27 cellular contexts compared by ENCODE assay signal in the genomic region with DNA sequence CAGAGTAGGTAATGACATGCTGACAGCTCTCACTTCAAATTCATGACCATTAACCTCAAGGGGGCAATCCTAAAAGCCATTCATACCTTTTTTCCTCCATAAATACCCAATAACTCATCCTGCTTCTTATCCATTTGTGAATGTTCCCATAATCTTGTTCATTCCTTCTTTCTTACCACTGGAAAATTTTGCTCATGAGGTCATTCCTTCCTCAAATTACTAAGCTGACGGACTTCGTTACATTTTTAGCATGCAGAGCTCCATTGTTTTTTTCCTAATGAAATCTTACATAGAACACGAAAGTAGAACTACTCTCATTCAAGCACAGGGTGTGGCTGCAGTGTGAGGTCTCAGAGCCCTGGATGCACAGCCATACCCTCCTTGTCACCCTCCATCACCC.
"Had no signal": no experiment of that assay in that cellular context is flagged by ENCODE, and none has a peak within 500 bp of the region (broad histone marks: within the 10 kb centered on the region; RNA-seq: fewer than 3 reads in every experiment).

No MANE protein-coding gene starts in this region.

- H3K4me1 Mint-ChIP-seq: memory B cell; naive thymus-derived CD4-positive, alpha-beta T cell; stimulated activated memory B cell treated with anti-CD40 and anti-IgM and Interleukin-4, amounts not matched to agents 10 μg/mL and 1 μg/mL and 100 μg/mL, for 72 hours had no signal

- H3K27ac Mint-ChIP-seq: dendritic cell treated with granulocyte-macrophage colony-stimulating factor and Interleukin-4, amounts not matched to agents 40 ng/mL and 50 ng/mL, for 4 days; endodermal cell; memory B cell; naive thymus-derived CD4-positive, alpha-beta T cell; nephron; progenitor cell of endocrine pancreas; stimulated activated memory B cell treated with anti-CD40 and anti-IgM and Interleukin-4, amounts not matched to agents 10 μg/mL and 1 μg/mL and 100 μg/mL, for 72 hours; type B pancreatic cell had no signal

- H3K4me3 ChIP-seq: colonic mucosa, esophagus muscularis mucosa, gastrocnemius medialis, heart left ventricle, hepatocyte, lung, pancreas, right lobe of liver, testis, tibial artery had no signal

- DNase-seq: colonic mucosa; effector CD8-positive, alpha-beta T cell; endodermal cell; foreskin fibroblast; gastrocnemius medialis; heart left ventricle; kidney; naive thymus-derived CD4-positive, alpha-beta T cell; occipital lobe; pancreas; right lobe of liver; stimulated activated CD4-positive, alpha-beta T cell treated with anti-CD3 and anti-CD28 coated beads, Interleukin-4, amount 100 ng/mL, for 4 hours; stimulated activated naive CD8-positive, alpha-beta T cell treated with anti-CD3 and anti-CD28 coated beads, Interleukin-15, Interleukin-2, amounts not matched to agents 100 U/mL and 50 U/mL, for 24 hours; substantia nigra; testis; tibial artery had no signal

- H3K4me3 Mint-ChIP-seq: central memory CD8-positive, alpha-beta T cell; dendritic cell treated with granulocyte-macrophage colony-stimulating factor and Interleukin-4, amounts not matched to agents 40 ng/mL and 50 ng/mL, for 4 days; endodermal cell; memory B cell; naive thymus-derived CD4-positive, alpha-beta T cell; nephron; stimulated activated memory B cell treated with anti-CD40 and anti-IgM and Interleukin-4, amounts not matched to agents 10 μg/mL and 1 μg/mL and 100 μg/mL, for 72 hours; type B pancreatic cell had no signal

- H3K36me3 Mint-ChIP-seq: memory B cell; naive thymus-derived CD4-positive, alpha-beta T cell; stimulated activated memory B cell treated with anti-CD40 and anti-IgM and Interleukin-4, amounts not matched to agents 10 μg/mL and 1 μg/mL and 100 μg/mL, for 72 hours; type B pancreatic cell had no signal

- ATAC-seq: gastrocnemius medialis; heart left ventricle; left lobe of liver; naive thymus-derived CD4-positive, alpha-beta T cell; pancreas; right lobe of liver; stimulated activated memory B cell treated with anti-CD40 and anti-IgM and Interleukin-4, amounts not matched to agents 10 μg/mL and 1 μg/mL and 100 μg/mL, for 72 hours; stimulated activated naive CD8-positive, alpha-beta T cell treated with anti-CD3 and anti-CD28 coated beads, Interleukin-15, Interleukin-2, amounts not matched to agents 100 U/mL and 50 U/mL, for 24 hours had no signal

- H3K9me3 Mint-ChIP-seq: central memory CD8-positive, alpha-beta T cell; dendritic cell treated with granulocyte-macrophage colony-stimulating factor and Interleukin-4, amounts not matched to agents 40 ng/mL and 50 ng/mL, for 4 days; endodermal cell had no signal

- H3K27me3 Mint-ChIP-seq: dendritic cell treated with granulocyte-macrophage colony-stimulating factor and Interleukin-4, amounts not matched to agents 40 ng/mL and 50 ng/mL, for 4 days; memory B cell; progenitor cell of endocrine pancreas; stimulated activated memory B cell treated with anti-CD40 and anti-IgM and Interleukin-4, amounts not matched to agents 10 μg/mL and 1 μg/mL and 100 μg/mL, for 72 hours had no signal
